Comparison of ENCODE assay signal across 11 cellular contexts in the genomic region with DNA sequence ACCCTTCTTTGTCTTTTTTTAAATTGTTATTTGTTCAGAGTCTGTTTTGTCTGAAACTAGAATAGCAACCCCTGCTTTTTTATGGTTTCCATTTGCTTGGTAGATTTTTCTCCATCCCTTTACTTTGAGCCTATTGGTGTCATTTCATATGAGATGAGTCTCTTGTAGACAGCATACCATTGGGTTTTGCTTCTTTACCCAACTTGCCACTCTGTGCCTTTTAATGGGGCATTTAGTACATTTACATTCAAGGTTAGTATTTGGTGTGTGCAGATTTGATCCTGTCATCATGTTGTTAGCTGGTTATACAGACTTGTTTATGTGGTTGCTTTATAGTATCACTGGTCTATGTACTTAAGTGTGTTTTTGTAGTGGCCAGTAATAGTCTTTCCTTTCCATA. TPM values are rescaled to one million over a fixed set of nuclear protein-coding genes. Genes with fewer than 3 reads are reported as not detected.
"Had no signal": no experiment of that assay in that cellular context is flagged by ENCODE, and none has a peak within 500 bp of the region (broad histone marks: within the 10 kb centered on the region; RNA-seq: fewer than 3 reads in every experiment).

No MANE protein-coding gene starts in this region.

- H3K9ac ChIP-seq: KMS-11 had no signal

- DNase-seq: H9, HCEC 1CT, Karpas-422, KBM-7 had no signal

- H3K4me3 ChIP-seq: GM23338 had no signal

- FAIRE-seq: H1, H54, HepG2 had no signal

- H2AFZ ChIP-seq: GM23338 had no signal

- H3K4me2 ChIP-seq: GM23338, KMS-11 had no signal

- H3K4me3 Mint-ChIP-seq: GM23338, H9, IgD-negative memory B cell had no signal

- H3K27me3 Mint-ChIP-seq: IgD-negative memory B cell had no signal

- H3K4me1 Mint-ChIP-seq: GM23338, H9, IgD-negative memory B cell had no signal

- H3K27ac ChIP-seq: HL-60, KMS-11 had no signal

- H3K27ac Mint-ChIP-seq: GM23338, H9, IgD-negative memory B cell had no signal

RNA-seq across cellular contexts. Expression of gene HEPACAM, which starts 46.2 kb away (rescaled TPM):
- total RNA-seq: H1, H9 had no signal
